Comparison of ENCODE assay signal across 8 cellular contexts in genomic region chr1:1504777-1505365, GRCh38. TPM values are rescaled to one million over a fixed set of nuclear protein-coding genes. Genes with fewer than 3 reads are reported as not detected.
DNase-seq lines count a peak whose midpoint lies in the region; ATAC-seq, FAIRE-seq and TF ChIP-seq lines count a peak whose summit lies in the region.
"Not testable (repeated sequence)": the region's sequence is repeated elsewhere in the genome, so short reads cannot be mapped to it uniquely, and the experiment has no call there.

No MANE protein-coding gene starts in this region.

- H3K9me3 ChIP-seq in esophagus squamous epithelium = not testable (repeated sequence)

- TF ChIP-seq POLR2A in H54 (IDR thresholded peaks at IDR 0.05; ENCODE audit: low read depth, low read length) = not testable (repeated sequence)
- peak in 1 of 4 donors; percentile 12 for TF ChIP-seq POLR2A in esophagus squamous epithelium (IDR thresholded peaks at IDR 0.05)

- peak; percentile 36 for FAIRE-seq in H54 (lab: Jason Lieb, UNC)

- H3K4me1 ChIP-seq in esophagus squamous epithelium = peaks cover 0 to 23% (median 13%) of the 10 kb centered on the region in 3 donors

- peak overlapping the region in 3 of 4 donors; percentile 14 to 52 (median 27) for H3K4me3 ChIP-seq in esophagus squamous epithelium

- peak overlapping the region; percentile 72 to 87 (median 84) for H3K27ac ChIP-seq in esophagus squamous epithelium

- TF ChIP-seq CTCF in esophagus squamous epithelium (IDR thresholded peaks at IDR 0.05) = peak; percentile 42 to 96 (median 86)

- WGBS in esophagus squamous epithelium, 2 donors = 15 to 26% methylated on average over 12 to 16 of the region's 16 CpGs

- intact Hi-C loops in esophagus squamous epithelium (cut with DNase I) = not testable (repeated sequence)

- not testable (repeated sequence) for H3K9me3 Mint-ChIP-seq in memory B cell

- peak overlapping the region; percentile 88 for H3K4me3 Mint-ChIP-seq in memory B cell

- H3K27me3 ChIP-seq in esophagus squamous epithelium = not testable (repeated sequence)

- not testable (repeated sequence) for H3K36me3 Mint-ChIP-seq in memory B cell

- not testable (repeated sequence) for H3K4me1 Mint-ChIP-seq in memory B cell

- H3K27me3 Mint-ChIP-seq in memory B cell = not testable (repeated sequence)

- peak; percentile 54 for ATAC-seq in memory B cell (ENCODE audit: low read depth)

- peak overlapping the region; percentile 98 for H3K27ac Mint-ChIP-seq in memory B cell

- not testable (repeated sequence) for H3K36me3 ChIP-seq in esophagus squamous epithelium

- DNase-seq in AG20443 (ENCODE audit: low spot score) (peak; percentile 57), NCI-H2107 treated with DMSO at 0.1 percent for 48 hours (lab: John Stamatoyannopoulos, UW; ENCODE audit: unreplicated experiment) (peak; percentile 1), T-helper 1 cell (peak; percentile 44 to 68 (median 61)), memory B cell (ENCODE audit: low spot score in 2 of 2) (peak; percentile 68 to 75)
- DNase-seq in H54 (ENCODE audit: insufficient read length, low spot score); esophagus squamous epithelium (lab: John Stamatoyannopoulos, UW): not testable (repeated sequence)
- DNase-seq in activated effector memory CD4-positive, alpha-beta T cell treated with anti-CD3 and anti-CD28 coated beads, Interleukin-2, amount 50 U/mL, for 16 hours = peak; percentile 90
- DNase-seq in stimulated activated CD4-positive, alpha-beta T cell treated with anti-CD3 and anti-CD28 coated beads, Interleukin-2, amount 100 ng/mL, for 24 hours = peak; percentile 75 to 77

RNA-seq across cellular contexts. Expression of gene ATAD3A, which starts 7.1 kb away (rescaled TPM):
- total RNA-seq in esophagus squamous epithelium = 10 to 100 TPM; 27.0 to 53.8 (median 32.6) TPM

RNA-seq across cellular contexts. Expression of gene ATAD3B, which starts 33.3 kb away (rescaled TPM):
- total RNA-seq in esophagus squamous epithelium = 10 to 100 TPM in 3 of 4 donors, 1 to 10 TPM in 1; 9.9 to 40.1 (median 24.1) TPM

RNA-seq across cellular contexts. Expression of gene TMEM240, which starts 35.6 kb away (rescaled TPM):
- total RNA-seq in esophagus squamous epithelium = 1 to 10 TPM in 1 of 4 donors, not detected in 3; 2.7 TPM

RNA-seq across cellular contexts. Expression of gene ATAD3C, which starts 55.4 kb away (rescaled TPM):
- total RNA-seq in esophagus squamous epithelium = under 1 TPM; under 0.01 to 1.00 (median 0.28) TPM
